Comparison of ENCODE assay signal across 10 cellular contexts in the genomic region with DNA sequence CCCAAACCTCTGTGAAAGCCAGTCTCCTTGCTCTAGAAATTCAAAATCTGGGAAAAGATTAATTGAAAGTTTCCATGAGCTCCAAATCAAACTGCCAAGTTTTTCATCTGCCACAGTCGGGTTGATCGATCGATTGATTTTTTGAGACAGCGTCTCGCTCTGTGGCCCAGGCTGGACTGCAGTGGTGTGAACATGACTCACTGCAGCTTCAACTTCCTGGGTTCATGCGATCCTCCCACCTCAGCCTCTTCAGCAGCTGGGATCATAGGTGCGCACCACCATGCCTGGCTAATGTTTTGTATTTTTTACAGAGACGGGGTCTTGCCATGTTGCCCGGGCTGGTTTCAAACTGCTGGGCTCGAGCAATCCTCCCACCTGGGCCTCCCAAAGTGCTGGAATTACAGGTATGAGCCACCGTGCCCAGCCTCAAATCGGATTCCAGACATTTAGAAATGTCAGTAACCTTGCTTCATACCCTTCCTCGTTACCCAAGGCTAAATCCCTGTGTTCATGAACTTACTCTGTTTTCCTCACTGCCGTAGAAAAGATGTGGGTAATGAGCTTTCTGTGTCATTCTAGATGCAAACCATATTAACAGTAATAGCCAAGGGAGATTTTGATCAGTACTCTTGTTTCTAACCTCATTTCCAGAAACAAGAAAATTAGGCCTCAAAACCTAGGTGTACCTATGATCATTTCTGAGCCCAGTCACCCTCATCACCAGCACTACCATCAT.
"Had no signal": no experiment of that assay in that cellular context is flagged by ENCODE, and none has a peak within 500 bp of the region (broad histone marks: within the 10 kb centered on the region; RNA-seq: fewer than 3 reads in every experiment).

No MANE protein-coding gene starts in this region.

- H3K4me1 ChIP-seq: HAP-1 had no signal

- H3K27ac Mint-ChIP-seq: HFFc6 had no signal

- H3K4me3 Mint-ChIP-seq: HFFc6, IgD-negative memory B cell had no signal

- H3K36me3 Mint-ChIP-seq: IgD-negative memory B cell had no signal

- H2AFZ ChIP-seq: GM23248 had no signal

- H3K4me3 ChIP-seq: GM23248, HAP-1 had no signal

- H3K27ac ChIP-seq: GM23248, KMS-11 had no signal

- ATAC-seq: HCT116 had no signal

- DNase-seq: GM23248, GOT3, H7, HFFc6, KBM-7 had no signal

- H3K27me3 Mint-ChIP-seq: IgD-negative memory B cell had no signal

- H3K9me3 Mint-ChIP-seq: HFFc6, IgD-negative memory B cell had no signal

- FAIRE-seq: HTR-8/SVneo had no signal

- H3K9ac ChIP-seq: GM23248, KMS-11 had no signal

- H3K36me3 ChIP-seq: HAP-1 had no signal

- H3K4me2 ChIP-seq: KMS-11 had no signal
